8 cellular contexts compared by ENCODE assay signal in the genomic region with DNA sequence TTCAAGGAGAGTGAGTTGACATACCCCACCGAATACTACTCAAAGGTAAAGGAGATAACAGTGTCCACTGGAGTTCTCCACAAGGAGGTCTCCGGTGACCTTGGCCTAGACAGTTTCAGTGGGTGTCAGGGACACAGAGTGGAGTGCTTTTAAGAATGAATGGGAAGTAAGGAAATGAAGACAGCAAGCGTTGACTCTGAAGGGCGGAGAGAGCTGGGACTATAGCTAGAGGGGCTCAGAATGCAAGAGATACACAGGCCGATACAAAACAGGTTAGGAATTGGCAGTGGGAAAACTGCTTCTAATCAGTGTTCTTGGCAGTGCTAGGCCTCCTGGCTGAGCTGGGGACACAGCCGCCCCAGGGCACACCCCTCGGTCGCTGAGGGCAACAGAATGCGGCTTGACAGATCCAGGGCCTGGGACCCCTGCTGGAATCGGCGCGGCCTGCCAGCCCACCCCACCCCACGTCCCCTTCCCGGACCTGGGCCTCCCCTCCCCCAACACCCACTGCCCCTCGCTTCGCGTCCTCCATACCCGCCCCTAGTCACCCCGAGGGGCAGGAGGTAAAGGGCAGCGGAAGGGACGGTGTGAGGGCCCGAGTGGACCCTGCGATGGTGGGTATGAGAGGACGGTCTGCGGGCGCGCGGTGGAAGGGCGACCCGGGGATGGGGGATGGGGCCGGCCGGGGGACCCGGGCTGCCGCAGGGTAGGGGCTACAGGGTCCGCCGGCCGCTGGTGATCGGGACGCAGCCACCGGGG. TPM values are rescaled to one million over a fixed set of nuclear protein-coding genes. Genes with fewer than 3 reads are reported as not detected.
A peak's percentile ranks its signal among the peaks of the same experiment; 100 is the strongest.
DNase-seq lines count a peak whose midpoint lies in the region; ATAC-seq and TF ChIP-seq lines count a peak whose summit lies in the region.

No MANE protein-coding gene starts in this region.

- H3K4me3 ChIP-seq in WI38 (ENCODE audit: low read depth, low read length) (peak overlapping the region; percentile 73), iPS-18a (ENCODE audit: low read length) (peak overlapping the region; percentile 75), stomach (peak overlapping the region; percentile 69 to 98 (median 93))

- WGBS in stomach, 5 donors: 5 to 13% (median 7%) methylated on average over 12 to 40 of the region's 40 CpGs

- DNase-seq in Right ventricle myocardium inferior (ENCODE audit: missing footprints) (no peak), cardiac septum (ENCODE audit: low spot score) (no peak), stomach (no peak), SHP77 (lab: John Stamatoyannopoulos, UW) (no peak), foreskin melanocyte (no peak)

- ATAC-seq in Right ventricle myocardium inferior (peak; percentile 66), GM18498 (IDR thresholded peaks at IDR 0.05; ENCODE audit: unreplicated experiment) (no peak)

- no peaks in the 10 kb centered on the region for H3K9me3 ChIP-seq in iPS-18a (ENCODE audit: control insufficient read depth, low read depth, low read length)
- H3K9me3 ChIP-seq in stomach: no peaks in the 10 kb centered on the region

- H3K27ac ChIP-seq in iPS-18a (ENCODE audit: low read length) (no peak overlapping the region), stomach (peak overlapping the region; percentile 75 to 95 (median 88))

- H3K27me3 ChIP-seq in iPS-18a (ENCODE audit: control insufficient read depth, insufficient read depth, low read length) (peaks cover 20% of the 10 kb centered on the region), stomach (peaks cover 0 to 4% (median 0%) of the 10 kb centered on the region in 3 donors)

- no peak overlapping the region for H3K9ac ChIP-seq in iPS-18a (ENCODE audit: low read length)

- H3K36me3 ChIP-seq in iPS-18a (ENCODE audit: control insufficient read depth, low read depth, low read length) (no peaks in the 10 kb centered on the region), stomach (no peaks in the 10 kb centered on the region)

- intact Hi-C loops in Right ventricle myocardium inferior (cut with DNase I): loop anchor here (5.0 kb wide), 1 partner anchor 41 kb away; no protein-coding TSS in a partner anchor
- intact Hi-C loops in cardiac septum (cut with DNase I): loop anchor here (2.0 kb wide), 1 partner anchor 28 kb away; a partner anchor contains a TSS
- intact Hi-C loops in stomach (cut with DNase I; ENCODE audit: low total_unique reads): no loop called here

- no peak for TF ChIP-seq POLR2A in stomach (IDR thresholded peaks at IDR 0.05)

- no peaks in the 10 kb centered on the region for H3K4me1 ChIP-seq in iPS-18a (ENCODE audit: control insufficient read depth, low read depth, low read length)
- H3K4me1 ChIP-seq in stomach: peaks cover 6 to 57% (median 18%) of the 10 kb centered on the region in 4 donors

- no peak for TF ChIP-seq EP300 in stomach (IDR thresholded peaks at IDR 0.05)

- TF ChIP-seq CTCF in WI38 (IDR thresholded peaks at IDR 0.05; ENCODE audit: low read depth, low read length): no peak
- no peak for TF ChIP-seq CTCF in stomach (IDR thresholded peaks at IDR 0.05)

RNA-seq across cellular contexts. Expression of a gene that starts 0.5 kb away (rescaled TPM):
- total RNA-seq in Right ventricle myocardium inferior (85.5 TPM), cardiac septum (72.0 TPM), stomach (10 to 100 TPM; 19.4 to 60.1 (median 26.6) TPM)
- 10 to 100 TPM; 18.8 to 22.8 (median 19.5) TPM for polyA plus RNA-seq in stomach

RNA-seq across cellular contexts. Expression of a gene that starts 22.4 kb away (rescaled TPM):
- not detected for total RNA-seq in Right ventricle myocardium inferior
- total RNA-seq in cardiac septum: 0.27 TPM
- 10 to 100 TPM in 1 of 5 donors, not detected in 4; 27.2 TPM for total RNA-seq in stomach
- 1 to 10 TPM in 2 of 3 donors, under 1 TPM in 1; 0.31 to 2.0 (median 1.5) TPM for polyA plus RNA-seq in stomach

RNA-seq across cellular contexts. Expression of a gene that starts 28.1 kb away (rescaled TPM):
- 60.6 TPM for total RNA-seq in Right ventricle myocardium inferior
- 57.8 TPM for total RNA-seq in cardiac septum
- 10 to 100 TPM in 3 of 5 donors, 1 to 10 TPM in 2; 7.6 to 66.9 (median 31.4) TPM for total RNA-seq in stomach
- polyA plus RNA-seq in stomach: 10 to 100 TPM; 16.0 to 20.2 (median 16.9) TPM

RNA-seq across cellular contexts. Expression of a gene that starts 55.4 kb away (rescaled TPM):
- total RNA-seq in Right ventricle myocardium inferior (12.5 TPM), cardiac septum (11.7 TPM), stomach (100 to 1,000 TPM in 1 of 5 donors, 10 to 100 TPM in 4; 10.9 to 474 (median 34.2) TPM)
- 10 to 100 TPM; 12.8 to 50.1 (median 16.7) TPM for polyA plus RNA-seq in stomach
